ENCODE assay signal across 1 cellular context in the genomic region with DNA sequence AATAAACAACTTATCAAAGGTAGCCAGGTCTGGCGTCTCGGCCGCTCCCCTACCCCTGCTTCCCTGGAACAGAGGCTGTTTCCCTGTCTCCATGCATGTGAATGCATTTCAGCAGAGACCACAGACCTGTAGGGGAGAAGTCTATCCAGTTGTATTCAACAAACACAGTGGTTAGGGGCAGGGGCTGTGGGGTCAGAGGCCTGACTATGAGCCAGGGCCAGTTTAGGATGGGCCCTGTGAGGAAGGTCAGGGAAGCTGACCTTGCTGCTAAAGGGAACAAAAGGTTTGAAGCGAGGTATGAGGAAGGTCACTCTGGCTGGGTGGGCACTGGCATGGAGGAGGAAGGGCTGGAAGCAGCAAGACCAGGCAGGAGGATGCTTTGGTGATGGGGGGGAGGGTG.
TF ChIP-seq lines count a peak whose summit lies in the region.

No MANE protein-coding gene starts in this region.

TF ChIP-seq in HepG2, 621 proteins besides CTCF, POLR2A, EP300 and RAD21:
- no peak for TF ChIP-seq ZNF652 (CRISPR knock-in tag; IDR thresholded peaks at IDR 0.05; ENCODE audit: borderline replicate concordance, low read depth)
- no peak for TF ChIP-seq HMG20A (CRISPR knock-in tag; IDR thresholded peaks at IDR 0.05; ENCODE audit: borderline replicate concordance)
- TF ChIP-seq, protein P1, sequence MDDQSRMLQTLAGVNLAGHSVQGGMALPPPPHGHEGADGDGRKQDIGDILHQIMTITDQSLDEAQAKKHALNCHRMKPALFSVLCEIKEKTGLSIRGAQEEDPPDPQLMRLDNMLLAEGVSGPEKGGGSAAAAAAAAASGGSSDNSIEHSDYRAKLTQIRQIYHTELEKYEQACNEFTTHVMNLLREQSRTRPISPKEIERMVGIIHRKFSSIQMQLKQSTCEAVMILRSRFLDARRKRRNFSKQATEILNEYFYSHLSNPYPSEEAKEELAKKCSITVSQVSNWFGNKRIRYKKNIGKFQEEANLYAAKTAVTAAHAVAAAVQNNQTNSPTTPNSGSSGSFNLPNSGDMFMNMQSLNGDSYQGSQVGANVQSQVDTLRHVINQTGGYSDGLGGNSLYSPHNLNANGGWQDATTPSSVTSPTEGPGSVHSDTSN (CRISPR knock-in tag; IDR thresholded peaks at IDR 0.05; ENCODE audit: borderline replicate concordance) = no peak
- no peak for TF ChIP-seq SIN3B (IDR thresholded peaks at IDR 0.05; ENCODE audit: low read length)
- no peak for TF ChIP-seq ZMYM3 (CRISPR knock-in tag; IDR thresholded peaks at IDR 0.05)
- no peak for TF ChIP-seq MTF1 (CRISPR knock-in tag; IDR thresholded peaks at IDR 0.05)
- no peak for TF ChIP-seq SETDB1 (CRISPR knock-in tag; IDR thresholded peaks at IDR 0.05; ENCODE audit: borderline replicate concordance)
- TF ChIP-seq, protein P2, sequence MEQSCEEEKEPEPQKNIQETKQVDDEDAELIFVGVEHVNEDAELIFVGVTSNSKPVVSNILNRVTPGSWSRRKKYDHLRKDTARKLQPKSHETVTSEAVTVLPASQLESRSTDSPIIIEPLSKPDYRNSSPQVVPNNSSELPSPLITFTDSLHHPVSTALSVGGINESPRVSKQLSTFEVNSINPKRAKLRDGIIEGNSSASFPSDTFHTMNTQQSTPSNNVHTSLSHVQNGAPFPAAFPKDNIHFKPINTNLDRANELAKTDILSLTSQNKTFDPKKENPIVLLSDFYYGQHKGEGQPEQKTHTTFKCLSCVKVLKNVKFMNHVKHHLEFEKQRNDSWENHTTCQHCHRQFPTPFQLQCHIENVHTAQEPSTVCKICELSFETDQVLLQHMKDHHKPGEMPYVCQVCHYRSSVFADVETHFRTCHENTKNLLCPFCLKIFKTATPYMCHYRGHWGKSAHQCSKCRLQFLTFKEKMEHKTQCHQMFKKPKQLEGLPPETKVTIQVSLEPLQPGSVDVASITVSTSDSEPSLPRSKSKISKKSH (CRISPR knock-in tag; IDR thresholded peaks at IDR 0.05; ENCODE audit: borderline replicate concordance) = no peak
- TF ChIP-seq PRPF4 (IDR thresholded peaks at IDR 0.05; ENCODE audit: low read depth, low read length, poor library complexity, severe bottlenecking) = no peak
- TF ChIP-seq, protein P3, sequence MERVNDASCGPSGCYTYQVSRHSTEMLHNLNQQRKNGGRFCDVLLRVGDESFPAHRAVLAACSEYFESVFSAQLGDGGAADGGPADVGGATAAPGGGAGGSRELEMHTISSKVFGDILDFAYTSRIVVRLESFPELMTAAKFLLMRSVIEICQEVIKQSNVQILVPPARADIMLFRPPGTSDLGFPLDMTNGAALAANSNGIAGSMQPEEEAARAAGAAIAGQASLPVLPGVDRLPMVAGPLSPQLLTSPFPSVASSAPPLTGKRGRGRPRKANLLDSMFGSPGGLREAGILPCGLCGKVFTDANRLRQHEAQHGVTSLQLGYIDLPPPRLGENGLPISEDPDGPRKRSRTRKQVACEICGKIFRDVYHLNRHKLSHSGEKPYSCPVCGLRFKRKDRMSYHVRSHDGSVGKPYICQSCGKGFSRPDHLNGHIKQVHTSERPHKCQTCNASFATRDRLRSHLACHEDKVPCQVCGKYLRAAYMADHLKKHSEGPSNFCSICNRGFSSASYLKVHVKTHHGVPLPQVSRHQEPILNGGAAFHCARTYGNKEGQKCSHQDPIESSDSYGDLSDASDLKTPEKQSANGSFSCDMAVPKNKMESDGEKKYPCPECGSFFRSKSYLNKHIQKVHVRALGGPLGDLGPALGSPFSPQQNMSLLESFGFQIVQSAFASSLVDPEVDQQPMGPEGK (CRISPR knock-in tag; IDR thresholded peaks at IDR 0.05) = no peak
- no peak for TF ChIP-seq KLF11 (CRISPR knock-in tag; IDR thresholded peaks at IDR 0.05)
- TF ChIP-seq PTBP1 (IDR thresholded peaks at IDR 0.05; ENCODE audit: low read depth, low read length, poor library complexity, severe bottlenecking) = no peak
- no peak for TF ChIP-seq ZNF180 (CRISPR knock-in tag; IDR thresholded peaks at IDR 0.05; ENCODE audit: borderline replicate concordance, low read depth)
- TF ChIP-seq PLRG1 (conservative IDR thresholded peaks at IDR 0.05) = no peak
- no peak for TF ChIP-seq ZNF335 (CRISPR knock-in tag; IDR thresholded peaks at IDR 0.05)
- no peak for TF ChIP-seq MYC (CRISPR knock-in tag; IDR thresholded peaks at IDR 0.05; ENCODE audit: borderline replicate concordance)
- TF ChIP-seq ZNF3 (CRISPR knock-in tag; IDR thresholded peaks at IDR 0.05) = no peak
- TF ChIP-seq, protein P4, sequence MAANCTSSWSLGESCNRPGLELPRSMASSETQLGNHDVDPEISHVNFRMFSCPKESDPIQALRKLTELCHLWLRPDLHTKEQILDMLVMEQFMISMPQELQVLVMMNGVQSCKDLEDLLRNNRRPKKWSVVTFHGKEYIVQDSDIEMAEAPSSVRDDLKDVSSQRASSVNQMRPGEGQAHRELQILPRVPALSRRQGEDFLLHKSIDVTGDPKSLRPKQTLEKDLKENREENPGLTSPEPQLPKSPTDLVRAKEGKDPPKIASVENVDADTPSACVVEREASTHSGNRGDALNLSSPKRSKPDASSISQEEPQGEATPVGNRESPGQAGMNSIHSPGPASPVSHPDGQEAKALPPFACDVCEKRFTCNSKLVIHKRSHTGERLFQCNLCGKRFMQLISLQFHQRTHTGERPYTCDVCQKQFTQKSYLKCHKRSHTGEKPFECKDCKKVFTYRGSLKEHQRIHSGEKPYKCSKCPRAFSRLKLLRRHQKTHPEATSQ (CRISPR knock-in tag; IDR thresholded peaks at IDR 0.05; ENCODE audit: borderline replicate concordance) = no peak
